In the genomic region with DNA sequence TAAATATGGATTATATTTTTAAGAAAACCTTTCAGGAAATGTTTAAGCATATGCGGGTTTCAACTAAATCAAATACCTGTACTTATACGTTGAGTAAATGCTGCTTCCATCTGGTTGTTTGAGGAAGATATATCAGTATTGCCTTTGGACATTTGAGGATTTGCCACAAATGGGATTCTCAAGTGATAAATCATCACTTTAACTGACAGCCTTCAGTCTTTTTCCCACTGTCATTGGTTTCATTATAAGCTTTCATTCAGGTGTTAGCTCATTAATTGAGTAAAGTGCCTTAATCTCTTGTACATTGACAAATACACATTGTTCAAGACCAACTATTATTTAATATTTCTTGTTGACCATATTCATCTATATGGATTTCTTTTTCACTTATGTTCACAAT, we compare ENCODE assay signal across 39 cellular contexts.
"Had no signal": no experiment of that assay in that cellular context is flagged by ENCODE, and none has a peak within 500 bp of the region (broad histone marks: within the 10 kb centered on the region; RNA-seq: fewer than 3 reads in every experiment).

No MANE protein-coding gene starts in this region.

- H3K27me3 Mint-ChIP-seq: activated naive CD4-positive, alpha-beta T cell treated with anti-CD3 and anti-CD28 coated beads, Interleukin-2, amount 10 ng/mL, durations not matched to agents 7 days and 5 days had no signal

- H3K27me3 ChIP-seq: adrenal gland, ascending aorta, body of pancreas, brain microvascular endothelial cell, breast epithelium, cardiac muscle cell had no signal

- H3K36me3 Mint-ChIP-seq: activated naive CD4-positive, alpha-beta T cell treated with anti-CD3 and anti-CD28 coated beads, Interleukin-2, amount 10 ng/mL, durations not matched to agents 7 days and 5 days; activated naive CD4-positive, alpha-beta T cell treated with anti-CD3 and anti-CD28 coated beads, Interleukin-2, amount 50 U/mL, for 24 hours; activated naive CD4-positive, alpha-beta T cell treated with anti-CD3 and anti-CD28 coated beads, Interleukin-2, amount 50 U/mL, for 72 hours; activated naive CD8-positive, alpha-beta T cell; activated naive CD8-positive, alpha-beta T cell treated with anti-CD3 and anti-CD28 coated beads for 36 hours; activated naive CD8-positive, alpha-beta T cell treated with anti-CD3 and anti-CD28 coated beads, Interleukin-2, amount 10 ng/mL, durations not matched to agents 7 days and 5 days; brain had no signal

- ATAC-seq: activated naive CD4-positive, alpha-beta T cell treated with anti-CD3 and anti-CD28 coated beads, Interleukin-2, amount 50 U/mL, for 72 hours; activated naive CD8-positive, alpha-beta T cell treated with anti-CD3 and anti-CD28 coated beads, Interleukin-2, amount 50 U/mL, for 24 hours; activated T-cell treated with anti-CD3 and anti-CD28 coated beads, Interleukin-2, amount 50 U/mL, for 4 hours; activated T-cell treated with anti-CD3 and anti-CD28 coated beads, Interleukin-2, amount 50 U/mL, for 72 hours; activated T-helper 17 cell treated with anti-CD3 and anti-CD28 coated beads, Interleukin-2, amount 50 U/mL, for 72 hours; body of pancreas had no signal

- H3K4me3 Mint-ChIP-seq: activated naive CD4-positive, alpha-beta T cell treated with anti-CD3 and anti-CD28 coated beads for 36 hours; activated naive CD4-positive, alpha-beta T cell treated with anti-CD3 and anti-CD28 coated beads, Interleukin-2, amount 10 ng/mL, durations not matched to agents 7 days and 5 days; activated naive CD4-positive, alpha-beta T cell treated with anti-CD3 and anti-CD28 coated beads, Interleukin-2, amount 50 U/mL, for 24 hours; activated naive CD8-positive, alpha-beta T cell; activated naive CD8-positive, alpha-beta T cell treated with anti-CD3 and anti-CD28 coated beads for 36 hours; activated naive CD8-positive, alpha-beta T cell treated with anti-CD3 and anti-CD28 coated beads, Interleukin-2, amount 10 ng/mL, durations not matched to agents 7 days and 5 days; activated naive CD8-positive, alpha-beta T cell treated with anti-CD3 and anti-CD28 coated beads, Interleukin-2, amount 50 U/mL, for 24 hours; activated T-cell treated with anti-CD3 and anti-CD28 coated beads, Interleukin-2, amount 50 U/mL, for 24 hours; activated T-cell treated with anti-CD3 and anti-CD28 coated beads, Interleukin-2, amount 50 U/mL, for 4 hours; activated T-cell treated with anti-CD3 and anti-CD28 coated beads, Interleukin-2, amount 50 U/mL, for 72 hours; activated T-helper 1 cell treated with anti-CD3 and anti-CD28 coated beads, Interleukin-12 subunit alpha, Interleukin-12 subunit beta, Interleukin-2, Interleukin-4 antibody, amounts not matched to agents 30 ng/mL and 10 ng/mL and 1 ng/mL, durations not matched to agents 14 hours and 24 hours and 36 hours; activated T-helper 17 cell treated with anti-CD3 and anti-CD28 coated beads, Interleukin-2, amount 50 U/mL, for 72 hours; brain; central memory CD8-positive, alpha-beta T cell had no signal

- H3K9me3 Mint-ChIP-seq: activated naive CD4-positive, alpha-beta T cell treated with anti-CD3 and anti-CD28 coated beads for 36 hours; activated naive CD4-positive, alpha-beta T cell treated with anti-CD3 and anti-CD28 coated beads, Interleukin-2, amount 10 ng/mL, durations not matched to agents 7 days and 5 days; activated naive CD4-positive, alpha-beta T cell treated with anti-CD3 and anti-CD28 coated beads, Interleukin-2, amount 50 U/mL, for 24 hours; activated naive CD4-positive, alpha-beta T cell treated with anti-CD3 and anti-CD28 coated beads, Interleukin-2, amount 50 U/mL, for 72 hours; activated naive CD8-positive, alpha-beta T cell treated with anti-CD3 and anti-CD28 coated beads for 36 hours; activated naive CD8-positive, alpha-beta T cell treated with anti-CD3 and anti-CD28 coated beads, Interleukin-2, amount 10 ng/mL, durations not matched to agents 7 days and 5 days; activated naive CD8-positive, alpha-beta T cell treated with anti-CD3 and anti-CD28 coated beads, Interleukin-2, amount 50 U/mL, for 24 hours; activated T-cell treated with anti-CD3 and anti-CD28 coated beads, Interleukin-2, amount 50 U/mL, for 24 hours; activated T-cell treated with anti-CD3 and anti-CD28 coated beads, Interleukin-2, amount 50 U/mL, for 4 hours; activated T-helper 1 cell treated with anti-CD3 and anti-CD28 coated beads, Interleukin-12 subunit alpha, Interleukin-12 subunit beta, Interleukin-2, Interleukin-4 antibody, amounts not matched to agents 30 ng/mL and 10 ng/mL and 1 ng/mL, durations not matched to agents 14 hours and 24 hours and 36 hours; activated T-helper 17 cell treated with anti-CD3 and anti-CD28 coated beads, Interleukin-2, amount 50 U/mL, for 72 hours; central memory CD8-positive, alpha-beta T cell had no signal

- H3K4me1 ChIP-seq: adrenal gland, ascending aorta, body of pancreas, breast epithelium had no signal

- H3K27ac Mint-ChIP-seq: activated naive CD4-positive, alpha-beta T cell treated with anti-CD3 and anti-CD28 coated beads for 36 hours; activated naive CD4-positive, alpha-beta T cell treated with anti-CD3 and anti-CD28 coated beads, Interleukin-2, amount 10 ng/mL, durations not matched to agents 7 days and 5 days; activated naive CD4-positive, alpha-beta T cell treated with anti-CD3 and anti-CD28 coated beads, Interleukin-2, amount 50 U/mL, for 24 hours; activated naive CD4-positive, alpha-beta T cell treated with anti-CD3 and anti-CD28 coated beads, Interleukin-2, amount 50 U/mL, for 72 hours; activated naive CD8-positive, alpha-beta T cell; activated naive CD8-positive, alpha-beta T cell treated with anti-CD3 and anti-CD28 coated beads for 36 hours; activated naive CD8-positive, alpha-beta T cell treated with anti-CD3 and anti-CD28 coated beads, Interleukin-2, amount 10 ng/mL, durations not matched to agents 7 days and 5 days; activated naive CD8-positive, alpha-beta T cell treated with anti-CD3 and anti-CD28 coated beads, Interleukin-2, amount 50 U/mL, for 24 hours; activated T-cell treated with anti-CD3 and anti-CD28 coated beads, Interleukin-2, amount 50 U/mL, for 24 hours; activated T-cell treated with anti-CD3 and anti-CD28 coated beads, Interleukin-2, amount 50 U/mL, for 72 hours; activated T-helper 1 cell treated with anti-CD3 and anti-CD28 coated beads, Interleukin-12 subunit alpha, Interleukin-12 subunit beta, Interleukin-2, Interleukin-4 antibody, amounts not matched to agents 30 ng/mL and 10 ng/mL and 1 ng/mL, durations not matched to agents 14 hours and 24 hours and 36 hours; activated T-helper 17 cell treated with anti-CD3 and anti-CD28 coated beads, Interleukin-2, amount 50 U/mL, for 72 hours; brain had no signal

- DNase-seq: activated effector memory CD4-positive, alpha-beta T cell treated with anti-CD3 and anti-CD28 coated beads, Interleukin-2, amount 50 U/mL, for 16 hours; activated effector memory CD4-positive, alpha-beta T cell treated with Interleukin-2 at 50 U/mL for 16 hours; activated gamma-delta T cell; activated gamma-delta T cell treated with Interleukin-2 at 50 U/mL for 16 hours; activated naive CD4-positive, alpha-beta T cell; activated naive CD4-positive, alpha-beta T cell treated with anti-CD3 and anti-CD28 coated beads for 36 hours; activated naive CD4-positive, alpha-beta T cell treated with anti-CD3 and anti-CD28 coated beads, Interleukin-2, amount 10 ng/mL, durations not matched to agents 7 days and 5 days; activated naive CD4-positive, alpha-beta T cell treated with anti-CD3 and anti-CD28 coated beads, Interleukin-2, amount 50 U/mL, for 16 hours; activated naive CD4-positive, alpha-beta T cell treated with Interleukin-2 at 50 U/mL for 16 hours; activated naive CD8-positive, alpha-beta T cell treated with anti-CD3 and anti-CD28 coated beads for 36 hours; activated naive CD8-positive, alpha-beta T cell treated with anti-CD3 and anti-CD28 coated beads, Interleukin-2, amount 10 ng/mL, durations not matched to agents 7 days and 5 days; activated naive CD8-positive, alpha-beta T cell treated with anti-CD3 and anti-CD28 coated beads, Interleukin-2, amount 50 U/mL, for 24 hours; activated T-cell treated with anti-CD3 and anti-CD28 coated beads, Interleukin-2, amount 50 U/mL, for 1 hour; activated T-cell treated with anti-CD3 and anti-CD28 coated beads, Interleukin-2, amount 50 U/mL, for 24 hours; activated T-cell treated with anti-CD3 and anti-CD28 coated beads, Interleukin-2, amount 50 U/mL, for 4 hours; activated T-cell treated with anti-CD3 and anti-CD28 coated beads, Interleukin-2, amount 50 U/mL, for 48 hours; activated T-cell treated with anti-CD3 and anti-CD28 coated beads, Interleukin-2, amount 50 U/mL, for 72 hours; adrenal gland; amniotic stem cell; amygdala; anterior cingulate cortex; aorta; body of pancreas; brain microvascular endothelial cell; caudate nucleus; central memory CD4-positive, alpha-beta T cell; cerebellar nuclear complex had no signal

- H3K9me3 ChIP-seq: adrenal gland, ascending aorta, body of pancreas, breast epithelium had no signal

- H3K4me3 ChIP-seq: adrenal gland, ascending aorta, body of pancreas, breast epithelium, cardiac muscle cell had no signal

- H3K4me1 Mint-ChIP-seq: activated naive CD4-positive, alpha-beta T cell treated with anti-CD3 and anti-CD28 coated beads, Interleukin-2, amount 10 ng/mL, durations not matched to agents 7 days and 5 days; activated naive CD4-positive, alpha-beta T cell treated with anti-CD3 and anti-CD28 coated beads, Interleukin-2, amount 50 U/mL, for 24 hours; activated naive CD8-positive, alpha-beta T cell treated with anti-CD3 and anti-CD28 coated beads for 36 hours; activated naive CD8-positive, alpha-beta T cell treated with anti-CD3 and anti-CD28 coated beads, Interleukin-2, amount 10 ng/mL, durations not matched to agents 7 days and 5 days; activated naive CD8-positive, alpha-beta T cell treated with anti-CD3 and anti-CD28 coated beads, Interleukin-2, amount 50 U/mL, for 24 hours; activated T-helper 17 cell treated with anti-CD3 and anti-CD28 coated beads, Interleukin-2, amount 50 U/mL, for 72 hours; brain; central memory CD8-positive, alpha-beta T cell had no signal

- FAIRE-seq: astrocyte, bronchial epithelial cell had no signal

- H3K27ac ChIP-seq: adrenal gland, ascending aorta, body of pancreas, brain microvascular endothelial cell, breast epithelium, cardiac muscle cell had no signal

- H3K36me3 ChIP-seq: adrenal gland, ascending aorta, brain microvascular endothelial cell, breast epithelium, cardiac muscle cell had no signal
